ENCODE assay signal across 18 cellular contexts in the genomic region with DNA sequence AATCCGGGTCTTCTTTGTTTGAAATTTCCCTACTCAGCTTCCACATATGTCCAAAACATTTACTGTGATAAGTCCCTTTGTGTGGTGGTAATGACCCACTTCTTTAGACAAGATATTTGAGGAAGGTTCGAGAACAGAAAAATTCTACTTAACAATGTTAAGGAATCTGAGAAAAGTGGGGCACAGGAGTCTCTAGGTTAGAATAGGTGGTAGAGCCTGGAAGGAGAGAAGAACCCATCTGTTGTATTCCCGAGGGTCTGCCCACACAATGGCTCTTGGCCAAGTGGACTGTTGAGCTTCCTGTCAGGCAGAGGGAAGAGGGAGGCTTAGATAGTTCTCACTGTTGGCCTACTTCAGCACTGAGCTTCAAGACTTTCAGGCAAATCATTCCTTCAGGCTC. TPM values are rescaled to one million over a fixed set of nuclear protein-coding genes. Genes with fewer than 3 reads are reported as not detected.
DNase-seq lines count a peak whose midpoint lies in the region; ATAC-seq and TF ChIP-seq lines count a peak whose summit lies in the region.
"Had no signal": no experiment of that assay in that cellular context is flagged by ENCODE, and none has a peak within 500 bp of the region (broad histone marks: within the 10 kb centered on the region; RNA-seq: fewer than 3 reads in every experiment).

No MANE protein-coding gene starts in this region.

- peaks cover 9 to 11% of the 10 kb centered on the region in 2 experiments for H3K36me3 ChIP-seq in SK-N-SH (replicated peaks in 1 of 2; ENCODE audit: control insufficient read depth in 1 of 2, insufficient read depth in 2 of 2, low read length in 1 of 2)
- peaks cover 21% of the 10 kb centered on the region for H3K36me3 ChIP-seq in ectodermal cell (ENCODE audit: control insufficient read depth, insufficient read depth, low read length)
- no peaks in the 10 kb centered on the region for H3K36me3 ChIP-seq in muscle layer of duodenum (ENCODE audit: control insufficient read depth in 1 of 2, insufficient read depth in 2 of 2, low read length in 2 of 2)

- no peaks in the 10 kb centered on the region for H3K9me2 ChIP-seq in SK-N-SH

- H3K9me3 Mint-ChIP-seq in type B pancreatic cell, result peaks cover 4% of the 10 kb centered on the region
- H3K9me3 Mint-ChIP-seq: activated T-helper 2 cell treated with anti-CD3 and anti-CD28 coated beads, Interferon-gamma antibody, Interleukin-2, Interleukin-4, amounts not matched to agents 10 μg/mL and 5 μg/mL and 100 μg/mL, durations not matched to agents 14 hours and 24 hours and 36 hours; memory B cell had no signal

- TF ChIP-seq CTCF in SK-N-SH (IDR thresholded peaks at IDR 0.05) (no peak), type B pancreatic cell (conservative IDR thresholded peaks at IDR 0.05) (no peak)

- H3F3A ChIP-seq in SK-N-SH (replicated peaks; ENCODE audit: insufficient read depth), result no peaks in the 10 kb centered on the region

- peak overlapping the region; percentile 93 for H3K27ac Mint-ChIP-seq in type B pancreatic cell
- H3K27ac Mint-ChIP-seq: activated T-helper 2 cell treated with anti-CD3 and anti-CD28 coated beads, Interferon-gamma antibody, Interleukin-2, Interleukin-4, amounts not matched to agents 10 μg/mL and 5 μg/mL and 100 μg/mL, durations not matched to agents 14 hours and 24 hours and 36 hours; CD4-positive, CD25-positive, alpha-beta regulatory T cell; memory B cell had no signal

- no peaks in the 10 kb centered on the region for H4K20me1 ChIP-seq in SK-N-SH (ENCODE audit: insufficient read depth)

- no peak for ATAC-seq in SK-N-SH treated with all-trans-retinoic acid at 6 μM for 48 hours

- H3K9me3 ChIP-seq in SK-N-SH (no peaks in the 10 kb centered on the region), ectodermal cell (ENCODE audit: control insufficient read depth, low read length) (no peaks in the 10 kb centered on the region), muscle layer of duodenum (ENCODE audit: control insufficient read depth in 1 of 2, low read length in 2 of 2) (no peaks in the 10 kb centered on the region)

- no peak overlapping the region; the same call in 1 of the 2 replicates for H3K9ac ChIP-seq in SK-N-SH

- CTCF ChIA-PET in SK-N-SH (lab: Yijun Ruan, JAX), result interaction anchor here (0.6 to 8.1 kb wide), 5 partner anchors 14 to 873 kb away, joined by 3 to 82 read pairs (median 8); no protein-coding TSS in a partner anchor

- H3K79me2 ChIP-seq in SK-N-SH (ENCODE audit: insufficient read depth), result peaks cover 86% of the 10 kb centered on the region

- no peak for TF ChIP-seq RAD21 in SK-N-SH (IDR thresholded peaks at IDR 0.05; ENCODE audit: low read length)

- H3K4me1 ChIP-seq in SK-N-SH (ENCODE audit: control insufficient read depth in 1 of 2, insufficient read depth in 2 of 2, low read depth in 1 of 2, low read length in 1 of 2), result peaks cover 12 to 26% of the 10 kb centered on the region in 2 experiments; a peak in 2 of 4 replicates
- peaks cover 9% of the 10 kb centered on the region for H3K4me1 ChIP-seq in ectodermal cell (ENCODE audit: control insufficient read depth, insufficient read depth, low read length)
- peaks cover 0 to 23% of the 10 kb centered on the region in 2 donors for H3K4me1 ChIP-seq in muscle layer of duodenum (ENCODE audit: control insufficient read depth in 1 of 2, insufficient read depth in 2 of 2, low read length in 2 of 2)

- peak overlapping the region; percentile 99 for H3K4me2 ChIP-seq in SK-N-SH

- POLR2A ChIA-PET in SK-N-SH (lab: Yijun Ruan, JAX), result no interaction called here

- 77% methylated on average over 3 of the region's 3 CpGs for WGBS in SK-N-SH (ENCODE audit: low lambda C conversion rate)
- WGBS in ectodermal cell, 2 experiments, result 92 to 94% methylated on average over 2 to 3 of the region's 3 CpGs

- peak overlapping the region; percentile 98 for H3K4me3 Mint-ChIP-seq in type B pancreatic cell
- H3K4me3 Mint-ChIP-seq: CD4-positive, CD25-positive, alpha-beta regulatory T cell; memory B cell had no signal

- H3K4me3 ChIP-seq in SK-N-SH (ENCODE audit: low read depth in 2 of 2, low read length in 1 of 2), result no peak overlapping the region; a peak in 2 of 4 replicates
- peak overlapping the region; percentile 86 for H3K4me3 ChIP-seq in ectodermal cell (ENCODE audit: insufficient read depth, low read depth, low read length)
- no peak overlapping the region for H3K4me3 ChIP-seq in muscle layer of duodenum (ENCODE audit: low read depth in 1 of 2, low read length in 2 of 2)

- TF ChIP-seq EP300 in SK-N-SH (IDR thresholded peaks at IDR 0.05; ENCODE audit: borderline replicate concordance in 1 of 2, low read depth in 1 of 2, low read length in 1 of 2), result no peak

- H3K27me3 ChIP-seq in SK-N-SH (ENCODE audit: insufficient read depth) (no peaks in the 10 kb centered on the region), ectodermal cell (ENCODE audit: control insufficient read depth, insufficient read depth, low read length, poor library complexity, severe bottlenecking) (no peaks in the 10 kb centered on the region), muscle layer of duodenum (ENCODE audit: low read depth, low read length) (peaks cover 5% of the 10 kb centered on the region)

- peaks cover 10% of the 10 kb centered on the region for H3K36me3 Mint-ChIP-seq in type B pancreatic cell
- H3K36me3 Mint-ChIP-seq: CD4-positive, CD25-positive, alpha-beta regulatory T cell had no signal

- H3K27me3 Mint-ChIP-seq in type B pancreatic cell, result peaks cover 27% of the 10 kb centered on the region

- H2AFZ ChIP-seq in SK-N-SH (ENCODE audit: low read depth), result no peak overlapping the region

- H3K27ac ChIP-seq in SK-N-SH (ENCODE audit: low read depth in 2 of 2, low read length in 1 of 2), result peak overlapping the region; percentile 52 to 60
- no peak overlapping the region for H3K27ac ChIP-seq in ectodermal cell (ENCODE audit: insufficient read depth, low read depth, low read length, poor library complexity, severe bottlenecking)
- H3K27ac ChIP-seq in muscle layer of duodenum (ENCODE audit: low read length), result peak overlapping the region; percentile 56

- H3K4me1 Mint-ChIP-seq in type B pancreatic cell (ENCODE audit: unreplicated experiment), result peaks cover 34% of the 10 kb centered on the region

- DNase-seq in SK-N-SH (no peak), type B pancreatic cell (ENCODE audit: extremely low spot score, unreplicated experiment) (no peak), dermis blood vessel endothelial cell (no peak), COLO829 (ENCODE audit: low spot score) (no peak), medulla oblongata (ENCODE audit: extremely low spot score) (no peak)
- DNase-seq: 8988T; activated CD8-positive, alpha-beta memory T cell treated with anti-CD3 and anti-CD28 coated beads for 24 hours; CD4-positive, CD25-positive, alpha-beta regulatory T cell; Karpas-422; NCI-H1417 treated with DMSO at 0.1 percent for 48 hours; NCI-H510A; stimulated activated CD4-positive, alpha-beta T cell treated with anti-CD3 and anti-CD28 coated beads, Interleukin-12 subunit alpha, Interleukin-12 subunit beta, amount 100 ng/mL, for 4 hours had no signal

TF ChIP-seq in SK-N-SH, 30 proteins besides CTCF, POLR2A, EP300 and RAD21 (continues in another document):
- TF ChIP-seq EZH2phosphoT487 (IDR thresholded peaks at IDR 0.05; ENCODE audit: borderline replicate concordance, low read depth), result no peak
- no peak for TF ChIP-seq NRF1 (IDR thresholded peaks at IDR 0.05; ENCODE audit: low read depth, low read length)
- TF ChIP-seq GATA2 (CRISPR knock-in tag; IDR thresholded peaks at IDR 0.05), result no peak
- TF ChIP-seq, protein P1, sequence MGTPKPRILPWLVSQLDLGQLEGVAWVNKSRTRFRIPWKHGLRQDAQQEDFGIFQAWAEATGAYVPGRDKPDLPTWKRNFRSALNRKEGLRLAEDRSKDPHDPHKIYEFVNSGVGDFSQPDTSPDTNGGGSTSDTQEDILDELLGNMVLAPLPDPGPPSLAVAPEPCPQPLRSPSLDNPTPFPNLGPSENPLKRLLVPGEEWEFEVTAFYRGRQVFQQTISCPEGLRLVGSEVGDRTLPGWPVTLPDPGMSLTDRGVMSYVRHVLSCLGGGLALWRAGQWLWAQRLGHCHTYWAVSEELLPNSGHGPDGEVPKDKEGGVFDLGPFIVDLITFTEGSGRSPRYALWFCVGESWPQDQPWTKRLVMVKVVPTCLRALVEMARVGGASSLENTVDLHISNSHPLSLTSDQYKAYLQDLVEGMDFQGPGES (IDR thresholded peaks at IDR 0.05; ENCODE audit: low read depth, low read length), result no peak

TF ChIP-seq in SK-N-SH treated with all-trans-retinoic acid at 6 μM for 48 hours, 23 proteins besides CTCF, POLR2A, EP300 and RAD21 (continues in another document):
- TF ChIP-seq, protein P2, sequence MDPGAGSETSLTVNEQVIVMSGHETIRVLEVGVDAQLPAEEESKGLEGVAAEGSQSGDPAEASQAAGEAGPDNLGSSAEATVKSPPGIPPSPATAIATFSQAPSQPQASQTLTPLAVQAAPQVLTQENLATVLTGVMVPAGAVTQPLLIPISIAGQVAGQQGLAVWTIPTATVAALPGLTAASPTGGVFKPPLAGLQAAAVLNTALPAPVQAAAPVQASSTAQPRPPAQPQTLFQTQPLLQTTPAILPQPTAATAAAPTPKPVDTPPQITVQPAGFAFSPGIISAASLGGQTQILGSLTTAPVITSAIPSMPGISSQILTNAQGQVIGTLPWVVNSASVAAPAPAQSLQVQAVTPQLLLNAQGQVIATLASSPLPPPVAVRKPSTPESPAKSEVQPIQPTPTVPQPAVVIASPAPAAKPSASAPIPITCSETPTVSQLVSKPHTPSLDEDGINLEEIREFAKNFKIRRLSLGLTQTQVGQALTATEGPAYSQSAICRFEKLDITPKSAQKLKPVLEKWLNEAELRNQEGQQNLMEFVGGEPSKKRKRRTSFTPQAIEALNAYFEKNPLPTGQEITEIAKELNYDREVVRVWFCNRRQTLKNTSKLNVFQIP (CRISPR knock-in tag; IDR thresholded peaks at IDR 0.05; ENCODE audit: borderline replicate concordance, low read depth), result no peak
- no peak for TF ChIP-seq ZC3H10 (CRISPR knock-in tag; IDR thresholded peaks at IDR 0.05)
- TF ChIP-seq GLIS3 (CRISPR knock-in tag; IDR thresholded peaks at IDR 0.05), result no peak
- TF ChIP-seq SNAI2 (CRISPR knock-in tag; IDR thresholded peaks at IDR 0.05), result no peak

RNA-seq across cellular contexts. Expression of a gene that starts 4.3 kb away (rescaled TPM):
- polyA plus RNA-seq in SK-N-SH (2012; rRNA removed), result 668 and 695 TPM in 2 replicates
- 286 and 490 TPM in 2 replicates for polyA plus RNA-seq in SK-N-SH (2012; cell fraction: cytosol; rRNA removed)
- 566 and 589 TPM in 2 replicates for polyA plus RNA-seq in SK-N-SH (2012; cell fraction: nucleus; rRNA removed)
- 981 TPM for polyA plus RNA-seq in ectodermal cell (2013, experiment 1 of 4)
- 842 TPM for polyA plus RNA-seq in ectodermal cell (2013, experiment 2 of 4)
- 728 TPM for polyA plus RNA-seq in ectodermal cell (2013, experiment 3 of 4)
- 791 TPM for polyA plus RNA-seq in ectodermal cell (2013, experiment 4 of 4)
- total RNA-seq in type B pancreatic cell (ENCODE audit: low replicate concordance) (121 and 252 TPM in 2 replicates), dermis blood vessel endothelial cell (159 and 263 TPM in 2 replicates)
- total RNA-seq: CD4-positive, CD25-positive, alpha-beta regulatory T cell had no signal
- polyA plus RNA-seq: CD4-positive, CD25-positive, alpha-beta regulatory T cell had no signal

RNA-seq across cellular contexts. Expression of a gene that starts 57.9 kb away (rescaled TPM):
- 156 and 323 TPM in 2 replicates for polyA plus RNA-seq in SK-N-SH (2012; rRNA removed)
- 92.2 and 140 TPM in 2 replicates for polyA plus RNA-seq in SK-N-SH (2012; cell fraction: cytosol; rRNA removed)
- 204 and 262 TPM in 2 replicates for polyA plus RNA-seq in SK-N-SH (2012; cell fraction: nucleus; rRNA removed)
- polyA plus RNA-seq in ectodermal cell (2013, experiment 1 of 4), result 351 TPM
- polyA plus RNA-seq in ectodermal cell (2013, experiment 2 of 4), result 469 TPM
- 223 TPM for polyA plus RNA-seq in ectodermal cell (2013, experiment 3 of 4)
- polyA plus RNA-seq in ectodermal cell (2013, experiment 4 of 4), result 273 TPM
- total RNA-seq in type B pancreatic cell (ENCODE audit: low replicate concordance) (51.0 and 245 TPM in 2 replicates), dermis blood vessel endothelial cell (0.65 and 6.1 TPM in 2 replicates)
- total RNA-seq: activated T-helper 2 cell treated with anti-CD3 and anti-CD28 coated beads, Interferon-gamma antibody, Interleukin-2, Interleukin-4, amounts not matched to agents 10 μg/mL and 5 μg/mL and 100 μg/mL, durations not matched to agents 14 hours and 24 hours and 36 hours; OCI-LY7 had no signal
- polyA plus RNA-seq: CD4-positive, CD25-positive, alpha-beta regulatory T cell had no signal
